19 cellular contexts compared by ENCODE assay signal in the genomic region with DNA sequence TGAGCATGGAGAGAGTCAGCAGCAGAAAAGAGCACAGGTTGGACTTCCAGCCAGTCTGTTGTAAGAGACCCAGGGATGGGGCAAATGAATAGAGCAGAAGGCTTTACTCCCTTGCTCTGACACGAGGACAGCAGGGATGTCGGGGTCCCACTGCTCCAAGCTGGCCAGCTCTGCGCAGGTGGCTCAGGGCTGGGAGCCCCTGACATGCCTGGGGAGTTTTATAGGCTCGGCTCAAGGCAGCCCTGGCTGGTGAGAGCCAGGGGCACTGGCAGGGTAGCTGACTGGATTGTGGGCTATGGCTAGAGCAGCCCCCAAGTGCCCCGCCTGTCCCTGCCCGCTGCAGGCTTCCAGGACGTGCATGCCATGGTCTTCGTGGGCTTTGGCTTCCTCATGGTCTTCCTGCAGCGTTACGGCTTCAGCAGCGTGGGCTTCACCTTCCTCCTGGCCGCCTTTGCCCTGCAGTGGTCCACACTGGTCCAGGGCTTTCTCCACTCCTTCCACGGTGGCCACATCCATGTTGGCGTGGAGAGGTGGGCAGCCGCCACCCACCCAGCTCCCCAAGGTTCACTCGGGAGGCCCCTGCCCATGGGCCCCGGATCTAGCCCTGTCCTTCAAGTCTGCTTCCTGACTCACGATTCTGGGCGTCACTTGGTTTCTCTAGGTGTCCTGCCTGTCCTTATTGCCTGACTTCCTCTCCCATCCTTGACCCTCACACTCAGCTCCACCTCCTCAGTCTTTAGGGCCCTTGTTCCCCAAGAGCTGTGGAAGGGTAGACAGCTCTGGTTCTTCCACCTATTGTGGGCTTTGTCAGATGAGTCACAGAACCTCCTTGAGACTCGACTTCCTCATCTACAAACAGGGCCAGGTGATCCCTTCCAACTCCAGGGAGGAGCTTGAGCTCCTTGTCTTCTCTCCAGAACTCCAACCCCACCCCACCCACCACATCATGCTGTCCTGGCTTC. TPM values are rescaled to one million over a fixed set of nuclear protein-coding genes. Genes with fewer than 3 reads are reported as not detected.
A peak's percentile ranks its signal among the peaks of the same experiment; 100 is the strongest.
DNase-seq lines count a peak whose midpoint lies in the region; ATAC-seq, FAIRE-seq and TF ChIP-seq lines count a peak whose summit lies in the region.
"Had no signal": no experiment of that assay in that cellular context is flagged by ENCODE, and none has a peak within 500 bp of the region (broad histone marks: within the 10 kb centered on the region; RNA-seq: fewer than 3 reads in every experiment).

No MANE protein-coding gene starts in this region.

- H3K27ac ChIP-seq in HL-60 (replicated peaks) = no peak overlapping the region
- H3K27ac ChIP-seq in foreskin keratinocyte = no peak overlapping the region
- H3K27ac ChIP-seq in small intestine (ENCODE audit: low read depth in 1 of 2, low read length in 1 of 2) = no peak overlapping the region
- no peak overlapping the region for H3K27ac ChIP-seq in adrenal gland
- H3K27ac ChIP-seq: BLaER1, SJCRH30 had no signal

- H3K36me3 ChIP-seq in small intestine (ENCODE audit: control insufficient read depth in 2 of 2, insufficient read depth in 2 of 2, low read length in 2 of 2) = no peaks in the 10 kb centered on the region
- no peaks in the 10 kb centered on the region for H3K36me3 ChIP-seq in adrenal gland (replicated peaks in 1 of 2)
- H3K36me3 ChIP-seq: BLaER1, SJCRH30 had no signal

- WGBS in small intestine, 3 donors = 79 to 83% (median 80%) methylated on average over 19 to 20 of the region's 20 CpGs
- 75 to 83% (median 79%) methylated on average over 8 to 20 of the region's 20 CpGs for WGBS in adrenal gland, 4 donors

- ATAC-seq in foreskin keratinocyte = peak; percentile 20
- peak; percentile 21 for ATAC-seq in stimulated activated effector memory CD8-positive, alpha-beta T cell treated with anti-CD3 and anti-CD28 coated beads, Interleukin-12 subunit alpha, Interleukin-12 subunit beta, amount 100 ng/mL, for 72 hours

- no peak overlapping the region for H3K4me3 Mint-ChIP-seq in stimulated activated effector memory CD8-positive, alpha-beta T cell treated with anti-CD3 and anti-CD28 coated beads, Interleukin-12 subunit alpha, Interleukin-12 subunit beta, amount 100 ng/mL, for 72 hours
- H3K4me3 Mint-ChIP-seq: H9 had no signal

- H3K27me3 ChIP-seq in HL-60 (ENCODE audit: insufficient read depth, poor library complexity, severe bottlenecking) = no peaks in the 10 kb centered on the region
- peaks cover 18% of the 10 kb centered on the region for H3K27me3 ChIP-seq in foreskin keratinocyte
- no peaks in the 10 kb centered on the region for H3K27me3 ChIP-seq in small intestine (ENCODE audit: control insufficient read depth in 2 of 2, insufficient read depth in 2 of 2, low read length in 2 of 2)
- no peaks in the 10 kb centered on the region for H3K27me3 ChIP-seq in adrenal gland
- H3K27me3 ChIP-seq: BLaER1, SJCRH30 had no signal

- H3K9me3 Mint-ChIP-seq in stimulated activated effector memory CD8-positive, alpha-beta T cell treated with anti-CD3 and anti-CD28 coated beads, Interleukin-12 subunit alpha, Interleukin-12 subunit beta, amount 100 ng/mL, for 72 hours = no peaks in the 10 kb centered on the region
- H3K9me3 Mint-ChIP-seq: H9 had no signal

- no peak overlapping the region for H3K4me3 ChIP-seq in HL-60 (replicated peaks; ENCODE audit: insufficient read depth, low read length)
- no peak overlapping the region for H3K4me3 ChIP-seq in small intestine (ENCODE audit: low read depth in 1 of 2, low read length in 2 of 2)
- no peak overlapping the region for H3K4me3 ChIP-seq in adrenal gland
- H3K4me3 ChIP-seq: BLaER1, SJCRH30 had no signal

- no peak for TF ChIP-seq POLR2A in adrenal gland (IDR thresholded peaks at IDR 0.05)

- DNase-seq in HL-60 (ENCODE audit: low read depth in 1 of 2, low spot score in 1 of 2) = peak; percentile 53 to 86
- DNase-seq in NOMO-1 treated with dmso at 0.1 percent for 144 hours (lab: John Stamatoyannopoulos, UW; ENCODE audit: unreplicated experiment) = peak; percentile 16
- no peak for DNase-seq in foreskin keratinocyte
- DNase-seq in stimulated activated effector memory CD8-positive, alpha-beta T cell treated with anti-CD3 and anti-CD28 coated beads, Interleukin-12 subunit alpha, Interleukin-12 subunit beta, amount 100 ng/mL, for 72 hours (ENCODE audit: low spot score in 2 of 2) = no peak
- no peak for DNase-seq in small intestine
- no peak for DNase-seq in COLO829 (ENCODE audit: low spot score)
- DNase-seq in adrenal gland = no peak
- DNase-seq: DMS53, H9, KBM-7, NCI-H1417 treated with DMSO at 0.1 percent for 48 hours, NCI-H2029, NCI-H2171 treated with DMSO at 0.1 percent for 48 hours, SJCRH30 had no signal

- no peaks in the 10 kb centered on the region for H3K4me1 Mint-ChIP-seq in stimulated activated effector memory CD8-positive, alpha-beta T cell treated with anti-CD3 and anti-CD28 coated beads, Interleukin-12 subunit alpha, Interleukin-12 subunit beta, amount 100 ng/mL, for 72 hours

- H3K9me3 ChIP-seq in small intestine (ENCODE audit: control insufficient read depth, low read depth) = no peaks in the 10 kb centered on the region
- no peaks in the 10 kb centered on the region for H3K9me3 ChIP-seq in adrenal gland (replicated peaks in 1 of 3)
- H3K9me3 ChIP-seq: BLaER1, SJCRH30 had no signal

- H3K36me3 Mint-ChIP-seq in stimulated activated effector memory CD8-positive, alpha-beta T cell treated with anti-CD3 and anti-CD28 coated beads, Interleukin-12 subunit alpha, Interleukin-12 subunit beta, amount 100 ng/mL, for 72 hours = no peaks in the 10 kb centered on the region

- intact Hi-C loops in adrenal gland (cut with DNase I) = no loop called here

- H3K27ac Mint-ChIP-seq in stimulated activated effector memory CD8-positive, alpha-beta T cell treated with anti-CD3 and anti-CD28 coated beads, Interleukin-12 subunit alpha, Interleukin-12 subunit beta, amount 100 ng/mL, for 72 hours = no peak overlapping the region

- no peak for FAIRE-seq in small intestine (lab: Jason Lieb, UNC)

- H3K4me1 ChIP-seq in foreskin keratinocyte (no peaks in the 10 kb centered on the region), small intestine (ENCODE audit: control insufficient read depth in 2 of 2, insufficient read depth in 1 of 2, low read depth in 1 of 2, low read length in 1 of 2) (peaks cover 0 to 4% of the 10 kb centered on the region in 2 donors), adrenal gland (replicated peaks in 1 of 2) (no peaks in the 10 kb centered on the region)
- H3K4me1 ChIP-seq: BLaER1 had no signal

- TF ChIP-seq CTCF in HL-60 (IDR thresholded peaks at IDR 0.05; ENCODE audit: insufficient read depth, low read length) (no peak), foreskin keratinocyte (conservative IDR thresholded peaks at IDR 0.05) (no peak), adrenal gland (IDR thresholded peaks at IDR 0.05) (no peak)

RNA-seq across cellular contexts. Expression of gene RHBG, which starts 8.2 kb away (rescaled TPM):
- 0.11 TPM in 1 of 2 replicates, not detected in the other for total RNA-seq in foreskin keratinocyte
- not detected in 2 replicates for polyA plus RNA-seq in foreskin keratinocyte
- polyA plus RNA-seq in small intestine = 1 to 10 TPM in 2 of 3 donors, under 1 TPM in 1; 0.27 to 2.9 (median 2.4) TPM
- total RNA-seq in adrenal gland = 1 to 10 TPM in 2 of 8 donors, under 1 TPM in 4, not detected in 2; 0.39 to 3.0 (median 0.99) TPM
- 1 to 10 TPM in 2 of 3 donors, under 1 TPM in 1; 0.16 to 1.9 (median 1.6) TPM for polyA plus RNA-seq in adrenal gland
- total RNA-seq: MCF 10A, NCI-H460, OCI-LY7, RPMI7951, SJCRH30 had no signal

RNA-seq across cellular contexts. Expression of gene TSACC, which starts 38.9 kb away (rescaled TPM):
- total RNA-seq in foreskin keratinocyte (0.60 and 0.82 TPM in 2 replicates), adrenal gland (1 to 10 TPM in 1 of 8 donors, under 1 TPM in 5, not detected in 2; 0.70 to 3.6 (median 0.80) TPM)
- polyA plus RNA-seq in foreskin keratinocyte (0.79 and 0.98 TPM in 2 replicates), small intestine (1 to 10 TPM in 1 of 3 donors, under 1 TPM in 1, not detected in 1; 0.73 to 3.1 TPM), adrenal gland (1 to 10 TPM in 2 of 3 donors, not detected in 1; 3.1 to 3.4 TPM)
- total RNA-seq: RPMI7951 had no signal

RNA-seq across cellular contexts. Expression of gene CCT3, which starts 39.1 kb away (rescaled TPM):
- 363 and 393 TPM in 2 replicates for total RNA-seq in foreskin keratinocyte
- polyA plus RNA-seq in foreskin keratinocyte = 329 and 382 TPM in 2 replicates
- 100 to 1,000 TPM; 113 to 187 (median 123) TPM for polyA plus RNA-seq in small intestine
- total RNA-seq in adrenal gland = 100 to 1,000 TPM; 165 to 327 (median 258) TPM
- 100 to 1,000 TPM; 108 to 357 (median 189) TPM for polyA plus RNA-seq in adrenal gland

Comparison
In these comparisons a context has a peak if more than half of its experiments do, and no peak if none do; other contexts are left out.
1. DNase-seq: peak in HL-60 (2 of 2) and NOMO-1 treated with dmso at 0.1 percent for 144 hours (single experiment); none in foreskin keratinocyte (0 of 2), stimulated activated effector memory CD8-positive, alpha-beta T cell treated with anti-CD3 and anti-CD28 coated beads, Interleukin-12 subunit alpha, Interleukin-12 subunit beta, amount 100 ng/mL, for 72 hours (0 of 2), small intestine (single experiment), COLO829 (single experiment) and adrenal gland (0 of 7).